In the genomic region with DNA sequence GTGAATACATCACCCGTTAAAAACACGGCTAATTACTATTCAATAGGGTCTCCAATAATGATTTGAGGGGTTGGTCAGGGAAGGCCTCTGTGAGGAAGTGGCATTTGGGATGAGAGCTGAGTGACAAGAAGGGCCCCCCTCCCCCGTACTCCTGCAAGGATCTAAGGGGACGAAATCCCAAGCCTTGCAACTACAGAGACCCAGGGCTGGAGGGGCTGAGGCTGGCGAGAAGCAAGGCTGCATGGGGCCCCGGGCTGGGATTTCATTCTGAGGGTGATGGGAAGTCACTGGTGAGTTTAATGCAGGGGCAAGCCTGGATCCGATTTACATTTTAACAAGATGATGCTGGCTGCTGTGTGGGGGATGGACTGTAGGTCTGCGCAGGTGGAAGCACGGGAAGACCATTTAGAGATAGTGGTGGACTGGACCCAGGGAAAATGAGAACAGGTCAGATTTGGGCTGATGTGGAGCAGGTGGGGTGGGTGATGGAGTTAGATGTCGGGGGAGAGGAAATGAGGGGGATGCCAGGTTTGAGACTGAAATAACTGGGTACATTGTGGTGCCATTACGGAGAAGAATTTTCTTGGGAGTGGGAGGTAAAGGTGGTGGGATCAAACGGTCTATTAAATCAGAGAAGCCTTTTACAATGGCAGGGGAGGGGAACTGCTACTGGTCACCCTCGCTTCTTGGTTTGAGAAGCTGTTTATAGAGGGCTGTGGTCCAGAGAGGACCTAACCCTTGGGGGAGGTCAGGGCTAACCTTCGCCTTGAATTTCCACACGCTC, we compare ENCODE assay signal across 1 cellular context.
TF ChIP-seq lines count a peak whose summit lies in the region.

No MANE protein-coding gene starts in this region.

TF ChIP-seq in K562, 482 proteins besides CTCF, POLR2A, EP300 and RAD21:
- no peak for TF ChIP-seq TAL1 (IDR thresholded peaks at IDR 0.05)
- TF ChIP-seq ERF (CRISPR knock-in tag; IDR thresholded peaks at IDR 0.05) = no peak
- TF ChIP-seq, protein P1, sequence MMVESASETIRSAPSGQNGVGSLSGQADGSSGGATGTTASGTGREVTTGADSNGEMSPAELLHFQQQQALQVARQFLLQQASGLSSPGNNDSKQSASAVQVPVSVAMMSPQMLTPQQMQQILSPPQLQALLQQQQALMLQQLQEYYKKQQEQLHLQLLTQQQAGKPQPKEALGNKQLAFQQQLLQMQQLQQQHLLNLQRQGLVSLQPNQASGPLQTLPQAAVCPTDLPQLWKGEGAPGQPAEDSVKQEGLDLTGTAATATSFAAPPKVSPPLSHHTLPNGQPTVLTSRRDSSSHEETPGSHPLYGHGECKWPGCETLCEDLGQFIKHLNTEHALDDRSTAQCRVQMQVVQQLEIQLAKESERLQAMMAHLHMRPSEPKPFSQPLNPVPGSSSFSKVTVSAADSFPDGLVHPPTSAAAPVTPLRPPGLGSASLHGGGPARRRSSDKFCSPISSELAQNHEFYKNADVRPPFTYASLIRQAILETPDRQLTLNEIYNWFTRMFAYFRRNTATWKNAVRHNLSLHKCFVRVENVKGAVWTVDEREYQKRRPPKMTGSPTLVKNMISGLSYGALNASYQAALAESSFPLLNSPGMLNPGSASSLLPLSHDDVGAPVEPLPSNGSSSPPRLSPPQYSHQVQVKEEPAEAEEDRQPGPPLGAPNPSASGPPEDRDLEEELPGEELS (CRISPR knock-in tag; IDR thresholded peaks at IDR 0.05; ENCODE audit: borderline replicate concordance) = no peak
- no peak for TF ChIP-seq ZNF347 (CRISPR knock-in tag; IDR thresholded peaks at IDR 0.05; ENCODE audit: low read depth)
- TF ChIP-seq, protein P2, sequence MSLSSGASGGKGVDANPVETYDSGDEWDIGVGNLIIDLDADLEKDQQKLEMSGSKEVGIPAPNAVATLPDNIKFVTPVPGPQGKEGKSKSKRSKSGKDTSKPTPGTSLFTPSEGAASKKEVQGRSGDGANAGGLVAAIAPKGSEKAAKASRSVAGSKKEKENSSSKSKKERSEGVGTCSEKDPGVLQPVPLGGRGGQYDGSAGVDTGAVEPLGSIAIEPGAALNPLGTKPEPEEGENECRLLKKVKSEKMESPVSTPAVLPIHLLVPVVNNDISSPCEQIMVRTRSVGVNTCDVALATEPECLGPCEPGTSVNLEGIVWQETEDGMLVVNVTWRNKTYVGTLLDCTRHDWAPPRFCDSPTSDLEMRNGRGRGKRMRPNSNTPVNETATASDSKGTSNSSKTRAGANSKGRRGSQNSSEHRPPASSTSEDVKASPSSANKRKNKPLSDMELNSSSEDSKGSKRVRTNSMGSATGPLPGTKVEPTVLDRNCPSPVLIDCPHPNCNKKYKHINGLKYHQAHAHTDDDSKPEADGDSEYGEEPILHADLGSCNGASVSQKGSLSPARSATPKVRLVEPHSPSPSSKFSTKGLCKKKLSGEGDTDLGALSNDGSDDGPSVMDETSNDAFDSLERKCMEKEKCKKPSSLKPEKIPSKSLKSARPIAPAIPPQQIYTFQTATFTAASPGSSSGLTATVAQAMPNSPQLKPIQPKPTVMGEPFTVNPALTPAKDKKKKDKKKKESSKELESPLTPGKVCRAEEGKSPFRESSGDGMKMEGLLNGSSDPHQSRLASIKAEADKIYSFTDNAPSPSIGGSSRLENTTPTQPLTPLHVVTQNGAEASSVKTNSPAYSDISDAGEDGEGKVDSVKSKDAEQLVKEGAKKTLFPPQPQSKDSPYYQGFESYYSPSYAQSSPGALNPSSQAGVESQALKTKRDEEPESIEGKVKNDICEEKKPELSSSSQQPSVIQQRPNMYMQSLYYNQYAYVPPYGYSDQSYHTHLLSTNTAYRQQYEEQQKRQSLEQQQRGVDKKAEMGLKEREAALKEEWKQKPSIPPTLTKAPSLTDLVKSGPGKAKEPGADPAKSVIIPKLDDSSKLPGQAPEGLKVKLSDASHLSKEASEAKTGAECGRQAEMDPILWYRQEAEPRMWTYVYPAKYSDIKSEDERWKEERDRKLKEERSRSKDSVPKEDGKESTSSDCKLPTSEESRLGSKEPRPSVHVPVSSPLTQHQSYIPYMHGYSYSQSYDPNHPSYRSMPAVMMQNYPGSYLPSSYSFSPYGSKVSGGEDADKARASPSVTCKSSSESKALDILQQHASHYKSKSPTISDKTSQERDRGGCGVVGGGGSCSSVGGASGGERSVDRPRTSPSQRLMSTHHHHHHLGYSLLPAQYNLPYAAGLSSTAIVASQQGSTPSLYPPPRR (CRISPR knock-in tag; IDR thresholded peaks at IDR 0.05; ENCODE audit: borderline replicate concordance) = no peak
- no peak for TF ChIP-seq IRF2 (CRISPR knock-in tag; IDR thresholded peaks at IDR 0.05)
- TF ChIP-seq ARHGAP35 (IDR thresholded peaks at IDR 0.05; ENCODE audit: partially characterized antibody) = no peak
- TF ChIP-seq, protein P3, sequence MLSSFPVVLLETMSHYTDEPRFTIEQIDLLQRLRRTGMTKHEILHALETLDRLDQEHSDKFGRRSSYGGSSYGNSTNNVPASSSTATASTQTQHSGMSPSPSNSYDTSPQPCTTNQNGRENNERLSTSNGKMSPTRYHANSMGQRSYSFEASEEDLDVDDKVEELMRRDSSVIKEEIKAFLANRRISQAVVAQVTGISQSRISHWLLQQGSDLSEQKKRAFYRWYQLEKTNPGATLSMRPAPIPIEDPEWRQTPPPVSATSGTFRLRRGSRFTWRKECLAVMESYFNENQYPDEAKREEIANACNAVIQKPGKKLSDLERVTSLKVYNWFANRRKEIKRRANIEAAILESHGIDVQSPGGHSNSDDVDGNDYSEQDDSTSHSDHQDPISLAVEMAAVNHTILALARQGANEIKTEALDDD (IDR thresholded peaks at IDR 0.05) = no peak
- TF ChIP-seq GATAD2B (IDR thresholded peaks at IDR 0.05; ENCODE audit: borderline replicate concordance) = no peak
- TF ChIP-seq PYGO2 (tag; IDR thresholded peaks at IDR 0.05) = no peak
- no peak for TF ChIP-seq MAFG (tag; conservative IDR thresholded peaks at IDR 0.05)
